ENCODE assay signal across 15 cellular contexts in the genomic region with DNA sequence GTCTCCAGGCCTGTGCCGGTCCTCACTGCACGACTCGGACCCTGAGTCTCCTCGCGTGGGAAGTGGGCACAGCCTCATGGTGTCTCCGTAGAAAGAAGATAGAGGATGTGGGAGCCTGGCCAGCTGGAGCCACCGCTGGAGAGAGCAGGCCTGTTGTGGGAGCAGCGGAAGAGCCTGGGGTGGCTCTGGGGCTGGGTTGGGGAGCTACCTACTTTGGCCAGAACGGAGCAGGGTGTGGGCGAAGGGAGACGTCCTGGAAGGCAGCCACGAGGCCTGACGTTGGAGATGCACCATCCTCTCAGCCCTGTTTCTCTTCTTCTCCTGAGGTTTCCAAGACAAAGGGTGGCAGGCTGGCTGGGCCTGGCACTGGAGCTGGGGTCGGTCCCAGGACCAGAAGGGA.
"Had no signal": no experiment of that assay in that cellular context is flagged by ENCODE, and none has a peak within 500 bp of the region (broad histone marks: within the 10 kb centered on the region; RNA-seq: fewer than 3 reads in every experiment).

No MANE protein-coding gene starts in this region.

- H3K9me3 ChIP-seq: adrenal gland, lower lobe of right lung had no signal

- H3K4me3 ChIP-seq: adrenal gland, cardiac muscle cell, lower lobe of right lung had no signal

- H3K9ac ChIP-seq: parathyroid adenoma had no signal

- H3K27me3 ChIP-seq: adrenal gland, cardiac muscle cell had no signal

- ATAC-seq: activated naive CD4-positive, alpha-beta T cell treated with anti-CD3 and anti-CD28 coated beads, Interleukin-2, amount 50 U/mL, for 72 hours; lower lobe of right lung had no signal

- H3K79me2 ChIP-seq: parathyroid adenoma had no signal

- DNase-seq: activated CD4-positive, alpha-beta T cell treated with anti-CD3 and anti-CD28 coated beads for 1 hour; activated CD4-positive, alpha-beta T cell treated with anti-CD3 and anti-CD28 coated beads, Interleukin-2, amount 50 U/mL, for 48 hours; activated gamma-delta T cell treated with Interleukin-2 at 50 U/mL for 16 hours; adrenal gland; foreskin melanocyte; glutamatergic neuron; lower lobe of right lung; stimulated activated CD8-positive, alpha-beta memory T cell treated with anti-CD3 and anti-CD28 coated beads, Interleukin-4, amount 100 ng/mL, for 48 hours; stimulated activated naive CD4-positive, alpha-beta T cell treated with Interleukin-2 at 50 U/mL for 16 hours; T-helper 2 cell; trophoblast cell; WERI-Rb-1 had no signal

- H3K36me3 Mint-ChIP-seq: activated naive CD4-positive, alpha-beta T cell treated with anti-CD3 and anti-CD28 coated beads, Interleukin-2, amount 50 U/mL, for 72 hours had no signal

- H3K9me3 Mint-ChIP-seq: activated naive CD4-positive, alpha-beta T cell treated with anti-CD3 and anti-CD28 coated beads, Interleukin-2, amount 50 U/mL, for 72 hours had no signal

- H3K4me1 ChIP-seq: adrenal gland, lower lobe of right lung, parathyroid adenoma had no signal

- H3K36me3 ChIP-seq: adrenal gland, cardiac muscle cell, lower lobe of right lung had no signal

- H3K27ac ChIP-seq: cardiac muscle cell, lower lobe of right lung, parathyroid adenoma had no signal

- H2AFZ ChIP-seq: parathyroid adenoma had no signal
